In the genomic region with DNA sequence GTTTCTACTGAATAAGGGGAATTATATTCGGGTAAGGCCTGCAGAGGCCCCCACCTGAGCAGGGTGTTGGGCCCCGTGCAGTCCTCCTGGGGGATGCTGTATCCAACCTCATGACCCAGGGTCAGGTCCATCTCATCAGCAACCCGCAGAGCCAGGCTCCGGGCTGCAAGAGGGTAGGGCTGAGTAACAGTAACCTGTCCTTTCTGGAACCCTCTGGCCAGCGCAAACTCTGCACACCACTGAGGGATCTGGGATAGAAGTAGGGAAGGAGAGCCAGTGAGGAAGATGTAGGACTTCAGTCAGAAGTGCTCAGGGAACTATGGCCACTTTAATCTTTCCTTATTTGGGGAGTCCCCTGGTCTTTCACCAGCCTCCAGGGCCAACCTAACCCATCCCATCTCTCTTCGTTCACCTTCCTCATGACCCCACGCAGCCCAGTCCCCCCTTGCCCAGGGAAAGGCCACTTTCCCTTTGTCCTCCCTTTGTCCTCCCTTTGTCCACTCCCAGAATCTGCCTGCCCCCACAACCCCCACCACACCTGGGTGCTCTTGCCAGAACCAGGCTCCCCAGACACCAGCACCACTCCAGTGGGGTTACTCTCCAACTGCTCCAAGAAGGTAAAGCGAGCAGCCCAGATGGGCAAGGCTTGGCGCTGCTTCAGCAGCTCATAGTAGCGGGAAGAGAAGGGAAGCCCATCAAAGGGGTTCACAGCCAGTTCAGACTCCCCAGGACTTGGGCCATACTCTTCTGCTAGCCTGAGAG, we compare ENCODE assay signal across 13 cellular contexts. TPM values are rescaled to one million over a fixed set of nuclear protein-coding genes. Genes with fewer than 3 reads are reported as not detected.
"Had no signal": no experiment of that assay in that cellular context is flagged by ENCODE, and none has a peak within 500 bp of the region (broad histone marks: within the 10 kb centered on the region; RNA-seq: fewer than 3 reads in every experiment).

No MANE protein-coding gene starts in this region.

- DNase-seq: activated CD4-positive, alpha-beta memory T cell treated with anti-CD3 and anti-CD28 coated beads for 36 hours; activated CD4-positive, alpha-beta T cell treated with anti-CD3 and anti-CD28 coated beads for 1 hour; cortex of kidney; effector memory CD4-positive, alpha-beta T cell; stimulated activated CD4-positive, alpha-beta T cell treated with anti-CD3 and anti-CD28 coated beads, Interleukin-4, amount 100 ng/mL, for 4 hours; SW 1271 had no signal

- ATAC-seq: left lobe of liver, pancreas had no signal

- H3K36me3 ChIP-seq: neural progenitor cell had no signal

- H2AFZ ChIP-seq: neural progenitor cell had no signal

- H3K9me3 ChIP-seq: pancreas had no signal

- H3K4me3 Mint-ChIP-seq: activated CD4-positive, alpha-beta memory T cell treated with anti-CD3 and anti-CD28 coated beads for 36 hours; T-helper 2 cell treated with Interferon-gamma antibody and Interleukin-4, amounts not matched to agents 5 μg/mL and 100 μg/mL, for 36 hours had no signal

- FAIRE-seq: astrocyte, pancreas, urothelium cell line had no signal

- H3K9me3 Mint-ChIP-seq: activated CD4-positive, alpha-beta memory T cell treated with anti-CD3 and anti-CD28 coated beads for 36 hours; neural progenitor cell; T-helper 2 cell treated with Interferon-gamma antibody and Interleukin-4, amounts not matched to agents 5 μg/mL and 100 μg/mL, for 36 hours had no signal

- H3K27ac Mint-ChIP-seq: activated CD4-positive, alpha-beta memory T cell treated with anti-CD3 and anti-CD28 coated beads for 36 hours; neural progenitor cell; T-helper 2 cell treated with Interferon-gamma antibody and Interleukin-4, amounts not matched to agents 5 μg/mL and 100 μg/mL, for 36 hours had no signal

- H3K27ac ChIP-seq: neural progenitor cell, pancreas had no signal

- H3K4me3 ChIP-seq: neural progenitor cell, pancreas had no signal

- H3K9ac ChIP-seq: neural progenitor cell had no signal

- H3K4me2 ChIP-seq: neural progenitor cell had no signal

RNA-seq across cellular contexts. Expression of a gene that starts 0.9 kb away (rescaled TPM):
- total RNA-seq: skeletal muscle tissue had no signal

RNA-seq across cellular contexts. Expression of a gene that starts 10.9 kb away (rescaled TPM):
- total RNA-seq: astrocyte, pancreas, skeletal muscle tissue had no signal
